ENCODE assay signal across 10 cellular contexts in the genomic region with DNA sequence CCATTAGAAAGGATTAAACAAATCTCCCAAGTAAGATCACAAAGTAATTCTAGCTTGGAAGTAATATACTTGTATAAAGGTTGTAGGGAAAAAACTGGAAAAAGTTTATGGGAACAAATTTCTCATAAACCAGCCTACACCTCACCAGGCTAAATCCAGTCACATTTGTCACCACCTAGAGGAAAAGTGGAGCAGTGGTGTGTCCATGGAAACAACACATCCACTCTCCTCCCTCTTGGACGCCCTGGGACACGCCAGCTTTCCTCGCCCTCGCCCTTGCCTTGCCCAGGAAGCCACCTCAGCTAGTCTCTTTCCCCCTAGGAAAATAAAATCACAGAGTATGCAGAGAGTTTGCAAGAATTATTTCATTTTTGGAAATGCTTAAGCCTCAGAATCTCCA. TPM values are rescaled to one million over a fixed set of nuclear protein-coding genes. Genes with fewer than 3 reads are reported as not detected.
DNase-seq lines count a peak whose midpoint lies in the region; ATAC-seq, FAIRE-seq and TF ChIP-seq lines count a peak whose summit lies in the region.
"Had no signal": no experiment of that assay in that cellular context is flagged by ENCODE, and none has a peak within 500 bp of the region (broad histone marks: within the 10 kb centered on the region; RNA-seq: fewer than 3 reads in every experiment).

No MANE protein-coding gene starts in this region.

- intact Hi-C loops in kidney (cut with DNase I): no loop called here
- intact Hi-C loops in stomach (cut with DNase I; ENCODE audit: low total_unique reads): no loop called here

- TF ChIP-seq CTCF in astrocyte of the spinal cord (IDR thresholded peaks at IDR 0.05; ENCODE audit: low read depth, low read length) (peak; percentile 37), kidney (IDR thresholded peaks at IDR 0.05; ENCODE audit: borderline replicate concordance, extremely low read depth, insufficient read depth) (peak; percentile 25), stomach (IDR thresholded peaks at IDR 0.05) (peak in 1 of 7 experiments; percentile 16)

- in situ Hi-C loops in astrocyte of the spinal cord (cut with HindIII; ENCODE audit: low sequenced_read_pairs): no loop called here

- H3K27ac ChIP-seq in kidney (ENCODE audit: low read depth in 2 of 2, low read length in 2 of 2) (peak overlapping the region; percentile 78 to 82), stomach (peak overlapping the region in 4 of 5 donors; percentile 3 to 79 (median 38))

- peak; percentile 93 for DNase-seq in LHCN-M2 (ENCODE audit: low read depth)
- DNase-seq in astrocyte of the spinal cord (ENCODE audit: low read depth, low spot score): no peak
- DNase-seq in kidney: peak; percentile 66
- DNase-seq in stomach: no peak
- DNase-seq in NCI-H187 (lab: John Stamatoyannopoulos, UW): no peak
- DNase-seq in stimulated activated CD8-positive, alpha-beta memory T cell treated with anti-CD3 and anti-CD28 coated beads, Interleukin-4, amount 100 ng/mL, for 48 hours: no peak
- no peak for DNase-seq in activated CD4-positive, alpha-beta T cell treated with anti-CD3 and anti-CD28 coated beads, Interleukin-2, amount 50 U/mL, for 48 hours
- DNase-seq: foreskin melanocyte; stimulated activated CD4-positive, alpha-beta T cell treated with anti-CD3 and anti-CD28 coated beads, Interleukin-4, amount 100 ng/mL, for 4 hours had no signal

- 37 to 66% (median 47%) methylated on average over 4 of the region's 4 CpGs for WGBS in stomach, 5 donors

- FAIRE-seq in kidney (lab: Jason Lieb, UNC): no peak

- H3K4me3 ChIP-seq in astrocyte of the spinal cord (ENCODE audit: low read depth, low read length) (no peak overlapping the region), kidney (ENCODE audit: low read length in 2 of 2) (peak overlapping the region in 1 of 2 donors; percentile 57), stomach (peak overlapping the region in 1 of 4 donors; percentile 16)

- no peak for ATAC-seq in HG02981 (IDR thresholded peaks at IDR 0.05; ENCODE audit: unreplicated experiment)

- H3K9me3 ChIP-seq in kidney (ENCODE audit: control insufficient read depth in 1 of 2, low read length in 2 of 2) (no peaks in the 10 kb centered on the region), stomach (no peaks in the 10 kb centered on the region)

- H3K9ac ChIP-seq in kidney (ENCODE audit: low read length in 2 of 2): peak overlapping the region in 1 of 2 donors; percentile 57

- H3K4me1 ChIP-seq in kidney (ENCODE audit: control insufficient read depth in 1 of 2, insufficient read depth in 1 of 2, low read depth in 1 of 2, low read length in 2 of 2) (peaks cover 13 to 15% of the 10 kb centered on the region in 2 donors), stomach (peaks cover 15 to 34% (median 26%) of the 10 kb centered on the region in 4 donors)

- TF ChIP-seq POLR2A in stomach (IDR thresholded peaks at IDR 0.05): no peak

- H3K36me3 ChIP-seq in kidney (ENCODE audit: control insufficient read depth in 1 of 2, insufficient read depth in 2 of 2, low read length in 2 of 2): no peaks in the 10 kb centered on the region
- no peaks in the 10 kb centered on the region for H3K36me3 ChIP-seq in stomach

- no peak for TF ChIP-seq EP300 in stomach (IDR thresholded peaks at IDR 0.05)

- no peaks in the 10 kb centered on the region for H3K27me3 ChIP-seq in stomach

RNA-seq across cellular contexts. Expression of a gene that starts 2.2 kb away (rescaled TPM):
- total RNA-seq in LHCN-M2 (2014; rRNA removed) (56.5 and 75.1 TPM in 2 replicates), kidney (25.2 TPM), stomach (10 to 100 TPM in 1 of 5 donors, 1 to 10 TPM in 4; 1.2 to 16.2 (median 4.6) TPM)
- polyA plus RNA-seq in LHCN-M2 (2012): 15.7 TPM
- polyA plus RNA-seq in kidney (ENCODE audit: insufficient read depth, low read depth, low replicate concordance) (10.1 TPM), stomach (10 to 100 TPM in 1 of 3 donors, 1 to 10 TPM in 2; 1.8 to 15.0 (median 2.6) TPM)

Comparison
In these comparisons a context has a peak if more than half of its experiments do, and no peak if none do; other contexts are left out.
1. DNase-seq: peak in LHCN-M2 (single experiment) and kidney (single experiment); none in astrocyte of the spinal cord (single experiment), stomach (single experiment), NCI-H187 (0 of 2), stimulated activated CD8-positive, alpha-beta memory T cell treated with anti-CD3 and anti-CD28 coated beads, Interleukin-4, amount 100 ng/mL, for 48 hours (single experiment) and activated CD4-positive, alpha-beta T cell treated with anti-CD3 and anti-CD28 coated beads, Interleukin-2, amount 50 U/mL, for 48 hours (0 of 2).